In the genomic region with DNA sequence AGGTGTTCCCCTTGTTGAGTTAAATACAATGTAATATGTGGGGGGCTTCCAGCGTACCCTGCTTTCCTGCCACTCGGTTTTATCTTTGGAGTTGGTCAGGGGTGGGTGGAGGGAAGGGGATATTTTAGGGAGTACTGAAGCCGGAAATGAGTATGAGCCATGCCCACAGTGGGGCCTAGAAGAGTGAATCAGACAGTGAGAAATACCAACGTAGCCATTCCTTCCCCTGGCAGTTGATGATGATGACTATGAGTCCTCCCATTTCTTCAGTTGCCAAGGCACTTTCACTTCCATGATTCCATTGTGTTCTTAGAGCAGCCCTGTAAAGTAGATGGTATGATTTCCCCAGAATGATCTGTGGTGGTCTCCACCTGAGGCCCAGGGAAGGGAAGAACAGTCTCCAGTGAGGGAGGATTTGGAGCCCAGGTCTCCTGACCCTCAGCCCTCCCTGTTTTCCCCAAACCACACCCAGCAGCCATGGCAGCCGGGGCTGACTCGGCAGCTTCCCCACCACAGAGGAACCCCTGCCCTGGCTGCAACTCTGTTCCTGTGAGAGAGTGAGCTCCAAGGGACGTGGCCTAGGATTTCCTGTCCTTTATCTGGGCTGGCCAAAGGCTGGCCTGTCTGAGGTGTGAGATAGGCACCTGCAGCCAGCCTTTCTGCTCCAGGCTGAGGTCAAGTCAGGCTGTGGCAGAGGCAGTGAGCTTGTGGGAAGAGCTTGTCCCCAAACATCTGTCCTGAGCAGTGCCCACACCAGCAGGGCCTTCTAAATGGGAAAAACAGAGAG, we compare ENCODE assay signal across 11 cellular contexts.
DNase-seq lines count a peak whose midpoint lies in the region; ATAC-seq and TF ChIP-seq lines count a peak whose summit lies in the region.
"Had no signal": no experiment of that assay in that cellular context is flagged by ENCODE, and none has a peak within 500 bp of the region (broad histone marks: within the 10 kb centered on the region; RNA-seq: fewer than 3 reads in every experiment).

No MANE protein-coding gene starts in this region.

- H3K9me3 ChIP-seq in neutrophil, result no peaks in the 10 kb centered on the region

- peaks cover 65 to 73% of the 10 kb centered on the region in 2 experiments for H3K4me1 ChIP-seq in neutrophil (ENCODE audit: control insufficient read depth in 1 of 2, insufficient read depth in 1 of 2, low read depth in 1 of 2, low read length in 1 of 2)

- peak; percentile 11 for DNase-seq in GM04504 (ENCODE audit: low read depth)
- DNase-seq in OCI-M1 (lab: John Stamatoyannopoulos, UW), result peak; percentile 62
- DNase-seq in erythroblast (lab: John Stamatoyannopoulos, UW), result peak; percentile 43 to 74
- no peak for DNase-seq in activated CD8-positive, alpha-beta memory T cell treated with anti-CD3 and anti-CD28 coated beads for 24 hours
- DNase-seq: activated CD4-positive, alpha-beta T cell treated with anti-CD3 and anti-CD28 coated beads for 48 hours; NCI-H1436 had no signal

- TF ChIP-seq CTCF in neutrophil (IDR thresholded peaks at IDR 0.05), result no peak

- H3K27me3 ChIP-seq in neutrophil, result no peaks in the 10 kb centered on the region

- no peak for TF ChIP-seq POLR2A in erythroblast (IDR thresholded peaks at IDR 0.05; ENCODE audit: low read length)

- H3K36me3 ChIP-seq in neutrophil, result no peaks in the 10 kb centered on the region

- no peak overlapping the region for H3K4me3 ChIP-seq in neutrophil (ENCODE audit: low read depth in 1 of 2, low read length in 1 of 2)
- H3K4me3 ChIP-seq: GM23338 had no signal

- ATAC-seq in GM21390 (IDR thresholded peaks at IDR 0.05; ENCODE audit: unreplicated experiment) (no peak), HG03045 (IDR thresholded peaks at IDR 0.05; ENCODE audit: unreplicated experiment) (no peak)
- ATAC-seq in activated CD4-positive, CD25-positive, alpha-beta regulatory T cell treated with anti-CD3 and anti-CD28 coated beads, Interleukin-2, amount 50 U/mL, for 24 hours, result no peak
- ATAC-seq: GM23338 had no signal

- H3K27ac ChIP-seq in neutrophil, result peak overlapping the region; percentile 29
